In the genomic region with DNA sequence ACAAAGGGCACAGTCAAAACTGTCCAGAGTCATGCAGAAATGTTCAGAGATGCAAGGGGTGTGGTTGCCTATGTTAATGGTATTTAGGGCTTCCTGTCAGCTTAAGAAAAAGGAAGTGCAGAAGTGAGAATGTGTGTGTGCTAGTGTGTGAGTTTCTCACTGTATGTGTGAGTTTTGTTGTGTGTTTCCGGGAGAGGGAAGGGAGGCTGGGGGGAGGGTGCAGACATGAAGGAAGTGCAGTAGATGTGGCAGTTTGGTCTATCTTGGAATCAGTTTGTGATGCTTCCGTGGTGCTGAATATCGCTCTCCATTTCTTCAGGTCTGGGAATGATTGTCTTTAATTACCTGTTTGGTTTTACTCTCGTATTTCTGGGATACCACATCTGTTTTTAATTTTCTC, we compare ENCODE assay signal across 8 cellular contexts. TPM values are rescaled to one million over a fixed set of nuclear protein-coding genes. Genes with fewer than 3 reads are reported as not detected.
A peak's percentile ranks its signal among the peaks of the same experiment; 100 is the strongest.
DNase-seq lines count a peak whose midpoint lies in the region; ATAC-seq and TF ChIP-seq lines count a peak whose summit lies in the region.

No MANE protein-coding gene starts in this region.

- H3K4me1 Mint-ChIP-seq in CD4-positive, alpha-beta memory T cell: peaks cover 57 to 90% (median 71%) of the 10 kb centered on the region in 4 donors
- peaks cover 36 to 53% (median 43%) of the 10 kb centered on the region in 3 donors for H3K4me1 Mint-ChIP-seq in IgD-negative memory B cell

- TF ChIP-seq CTCF in testis (IDR thresholded peaks at IDR 0.05): no peak

- H3K36me3 ChIP-seq in CD4-positive, alpha-beta memory T cell (ENCODE audit: insufficient read depth, low read length): no peaks in the 10 kb centered on the region
- no peaks in the 10 kb centered on the region for H3K36me3 ChIP-seq in testis (ENCODE audit: low read depth, missing control alignments)

- CTCF ChIA-PET in CD4-positive, alpha-beta memory T cell (lab: Charles Lee; ENCODE audit: partially characterized antibody): interaction anchor here (1.0 to 1.5 kb wide), 5 partner anchors 21 to 79 kb away, joined by 3 to 4 read pairs (median 3); no protein-coding TSS in a partner anchor

- intact Hi-C loops in CD4-positive, alpha-beta memory T cell (cut with micrococcal nuclease): loop anchor here (1.0 to 5.0 kb wide), 6 partner anchors 7 to 125 kb away; no protein-coding TSS in a partner anchor
- intact Hi-C loops in left colon (cut with DNase I, micrococcal nuclease) (no loop called here), testis (cut with DNase I; ENCODE audit: low total_unique reads) (no loop called here)

- TF ChIP-seq POLR2A in testis (IDR thresholded peaks at IDR 0.05): no peak

- H3K4me3 ChIP-seq in CD4-positive, alpha-beta memory T cell (ENCODE audit: low read length in 2 of 2): peak overlapping the region in 1 of 2 donors; percentile 30
- no peak overlapping the region for H3K4me3 ChIP-seq in testis

- peak; percentile 80 to 85 (median 83) for DNase-seq in CD4-positive, alpha-beta memory T cell
- peak; percentile 7 to 25 for DNase-seq in activated CD4-positive, alpha-beta T cell treated with anti-CD3 and anti-CD28 coated beads, Interleukin-2, amount 50 U/mL, for 4 hours
- peak; percentile 37 to 47 for DNase-seq in left colon
- DNase-seq in testis: peak; percentile 25
- DNase-seq in superior temporal gyrus (ENCODE audit: extremely low spot score): no peak
- DNase-seq in hippocampal formation (lab: John Stamatoyannopoulos, UW): no peak

- H3K4me1 ChIP-seq in CD4-positive, alpha-beta memory T cell (ENCODE audit: insufficient read depth, low read length): peaks cover 80% of the 10 kb centered on the region
- H3K4me1 ChIP-seq in testis: peaks cover 3% of the 10 kb centered on the region

- peak overlapping the region; percentile 61 to 84 (median 74) for H3K4me3 Mint-ChIP-seq in CD4-positive, alpha-beta memory T cell
- H3K4me3 Mint-ChIP-seq in IgD-negative memory B cell: peak overlapping the region; percentile 0 to 70 (median 56)

- POLR2A ChIA-PET in CD4-positive, alpha-beta memory T cell (lab: Charles Lee; ENCODE audit: partially characterized antibody): interaction anchor here (0.8 to 2.7 kb wide), 20 partner anchors 14 to 125 kb away, joined by 3 to 37 read pairs (median 7); partner anchors contain the start of gene PTPRC

- no peaks in the 10 kb centered on the region for H3K27me3 ChIP-seq in CD4-positive, alpha-beta memory T cell (ENCODE audit: insufficient read depth, low read length)
- H3K27me3 ChIP-seq in testis: no peaks in the 10 kb centered on the region

- H3K9me3 Mint-ChIP-seq in CD4-positive, alpha-beta memory T cell: no peaks in the 10 kb centered on the region
- no peaks in the 10 kb centered on the region for H3K9me3 Mint-ChIP-seq in IgD-negative memory B cell

- ATAC-seq in GM21423 (IDR thresholded peaks at IDR 0.05; ENCODE audit: unreplicated experiment): peak; percentile 92
- peak; percentile 49 for ATAC-seq in left colon

- no peaks in the 10 kb centered on the region for H3K27me3 Mint-ChIP-seq in CD4-positive, alpha-beta memory T cell
- H3K27me3 Mint-ChIP-seq in IgD-negative memory B cell: peaks cover 1% of the 10 kb centered on the region

- H3K9me3 ChIP-seq in CD4-positive, alpha-beta memory T cell (ENCODE audit: control insufficient read depth in 1 of 2, low read length in 2 of 2): no peaks in the 10 kb centered on the region
- no peaks in the 10 kb centered on the region for H3K9me3 ChIP-seq in testis

- WGBS in testis, 2 donors: 75% methylated on average over 4 of the region's 4 CpGs

- H3K36me3 Mint-ChIP-seq in CD4-positive, alpha-beta memory T cell: no peaks in the 10 kb centered on the region
- no peaks in the 10 kb centered on the region for H3K36me3 Mint-ChIP-seq in IgD-negative memory B cell

- H3K27ac Mint-ChIP-seq in CD4-positive, alpha-beta memory T cell: peak overlapping the region; percentile 9 to 80 (median 47)
- H3K27ac Mint-ChIP-seq in IgD-negative memory B cell: peak overlapping the region; percentile 0 to 91 (median 6)

- H3K27ac ChIP-seq in CD4-positive, alpha-beta memory T cell (ENCODE audit: low read depth, low read length): no peak overlapping the region
- H3K27ac ChIP-seq in testis: no peak overlapping the region

RNA-seq across cellular contexts. Expression of gene ATP6V1G3, which starts 16.5 kb away (rescaled TPM):
- total RNA-seq in CD4-positive, alpha-beta memory T cell: not detected
- not detected for polyA plus RNA-seq in CD4-positive, alpha-beta memory T cell
- polyA plus RNA-seq in IgD-negative memory B cell: not detected
- total RNA-seq in left colon: not detected
- total RNA-seq in testis: not detected
- not detected for polyA plus RNA-seq in testis (ENCODE audit: insufficient read depth, low read depth, low replicate concordance)

Comparison
In these comparisons a context has a peak if more than half of its experiments do, and no peak if none do; other contexts are left out.
1. DNase-seq: peak in CD4-positive, alpha-beta memory T cell (5 of 5), activated CD4-positive, alpha-beta T cell treated with anti-CD3 and anti-CD28 coated beads, Interleukin-2, amount 50 U/mL, for 4 hours (2 of 2), left colon (2 of 2) and testis (single experiment); none in superior temporal gyrus (single experiment) and hippocampal formation (0 of 2).